In the genomic region with DNA sequence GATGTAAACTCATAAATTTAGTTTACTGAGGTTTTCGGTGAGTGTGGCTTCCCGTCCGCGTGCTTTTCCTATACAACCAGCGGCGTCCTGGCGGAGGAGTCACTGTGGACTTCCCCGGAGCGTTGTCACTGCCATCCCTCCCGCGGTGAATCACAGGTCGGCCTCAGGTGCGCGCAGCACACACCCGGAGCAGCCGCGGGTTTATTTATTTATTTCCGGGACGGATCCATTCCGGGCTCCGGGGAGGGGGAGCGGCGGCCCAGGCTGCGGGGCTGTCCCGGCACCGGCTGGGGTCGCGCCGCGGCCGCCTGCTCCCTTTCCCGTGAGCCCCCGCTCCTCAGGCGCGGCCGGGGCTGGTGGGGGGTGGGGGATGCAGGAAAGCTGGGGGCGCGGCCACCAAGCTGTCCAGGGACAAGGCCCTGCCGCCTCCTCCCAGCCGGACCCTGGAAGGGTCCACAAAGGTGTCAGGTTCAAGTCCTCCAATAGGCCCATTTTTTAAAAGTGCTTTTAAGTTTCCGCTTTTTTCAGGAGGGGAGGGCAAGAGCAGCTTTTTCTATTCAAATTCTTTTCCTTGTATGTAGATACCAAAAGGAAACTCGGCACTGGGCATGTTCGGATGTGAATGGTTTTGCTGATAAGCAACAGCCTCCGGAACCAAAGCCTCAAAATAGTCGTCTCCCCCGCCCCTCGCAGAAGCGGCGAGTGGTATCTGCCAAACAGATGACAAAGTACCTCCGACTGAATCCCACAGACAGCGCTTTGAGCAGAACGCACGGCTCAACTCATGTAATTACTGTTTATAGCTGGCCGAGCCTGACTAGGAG, we compare ENCODE assay signal across 8 cellular contexts.
A peak's percentile ranks its signal among the peaks of the same experiment; 100 is the strongest.
DNase-seq lines count a peak whose midpoint lies in the region; ATAC-seq lines count a peak whose summit lies in the region.

No MANE protein-coding gene starts in this region.

- H3K36me3 Mint-ChIP-seq in effector memory CD8-positive, alpha-beta T cell (ENCODE audit: insufficient read depth) = peaks cover 15% of the 10 kb centered on the region

- H3K27me3 Mint-ChIP-seq in effector memory CD8-positive, alpha-beta T cell = peaks cover 0 to 5% of the 10 kb centered on the region in 2 donors

- DNase-seq in NCI-H82 treated with DMSO at 0.1 percent for 48 hours (lab: John Stamatoyannopoulos, UW; ENCODE audit: unreplicated experiment) (peak; percentile 43), lung microvascular endothelial cell (ENCODE audit: low read depth in 2 of 2) (peak; percentile 99), middle frontal gyrus (ENCODE audit: extremely low spot score, low spot score) (no peak)
- peak; percentile 41 to 71 (median 65) for DNase-seq in activated CD8-positive, alpha-beta memory T cell treated with anti-CD3 and anti-CD28 coated beads for 48 hours (ENCODE audit: low read depth in 2 of 3, low spot score in 2 of 3)
- DNase-seq in effector memory CD8-positive, alpha-beta T cell = peak; percentile 82 to 83 (median 82)
- DNase-seq in stimulated activated CD4-positive, alpha-beta T cell treated with anti-CD3 and anti-CD28 coated beads, TNF-alpha, amount 100 ng/mL, for 1 hour (ENCODE audit: low read depth in 3 of 3, low spot score in 1 of 3) = peak; percentile 70 to 81 (median 78)

- H3K4me1 Mint-ChIP-seq in effector memory CD8-positive, alpha-beta T cell (ENCODE audit: low read depth in 2 of 2) = peaks cover 23 to 26% of the 10 kb centered on the region in 2 donors

- ATAC-seq in GM18861 (IDR thresholded peaks at IDR 0.05; ENCODE audit: unreplicated experiment) = peak; percentile 56
- ATAC-seq in HG03521 (IDR thresholded peaks at IDR 0.05; ENCODE audit: unreplicated experiment) = peak; percentile 70
- ATAC-seq in effector memory CD8-positive, alpha-beta T cell (replicated peaks) = peak; percentile 83

- H3K27ac Mint-ChIP-seq in effector memory CD8-positive, alpha-beta T cell = peak overlapping the region; percentile 87 to 98

- no peaks in the 10 kb centered on the region for H3K9me3 Mint-ChIP-seq in effector memory CD8-positive, alpha-beta T cell

- H3K4me3 Mint-ChIP-seq in effector memory CD8-positive, alpha-beta T cell = peak overlapping the region; percentile 89 to 94
